25 cellular contexts compared by ENCODE assay signal in the genomic region with DNA sequence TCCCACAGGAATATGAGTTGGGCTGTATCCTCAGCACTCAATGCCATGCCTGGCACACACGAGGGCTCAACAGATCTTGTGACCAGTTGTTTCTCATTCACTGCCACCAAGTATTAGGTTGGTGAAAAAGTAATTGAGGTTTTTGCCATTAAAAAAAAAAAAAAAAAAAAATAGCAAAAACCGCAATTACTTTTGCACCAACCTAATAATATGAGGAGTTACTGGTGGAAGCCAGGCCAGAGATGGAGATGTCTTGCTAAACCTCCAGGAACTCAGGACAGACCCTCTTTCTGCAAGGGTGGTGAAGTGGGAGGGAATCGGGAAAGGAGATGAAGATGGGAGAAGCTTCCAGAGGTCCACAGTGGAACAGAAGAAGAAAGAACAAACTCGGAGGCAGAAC.
"Had no signal": no experiment of that assay in that cellular context is flagged by ENCODE, and none has a peak within 500 bp of the region (broad histone marks: within the 10 kb centered on the region; RNA-seq: fewer than 3 reads in every experiment).

No MANE protein-coding gene starts in this region.

- H3K4me2 ChIP-seq: hepatocyte had no signal

- H3K27me3 ChIP-seq: colonic mucosa, foreskin keratinocyte, gastroesophageal sphincter, heart left ventricle, hepatocyte, left lung had no signal

- H3K27me3 Mint-ChIP-seq: effector memory CD8-positive, alpha-beta T cell had no signal

- H3K36me3 Mint-ChIP-seq: immature natural killer cell, mesothelial cell of epicardium had no signal

- H3K79me2 ChIP-seq: hepatocyte had no signal

- H3K36me3 ChIP-seq: colonic mucosa, gastroesophageal sphincter, heart left ventricle, left lung, lower lobe of right lung had no signal

- H3K27ac Mint-ChIP-seq: dendritic cell treated with granulocyte-macrophage colony-stimulating factor and Interleukin-4, amounts not matched to agents 40 ng/mL and 50 ng/mL, for 4 days; effector memory CD8-positive, alpha-beta T cell; endodermal cell; immature natural killer cell; mesothelial cell of epicardium; naive B cell had no signal

- H3K4me1 Mint-ChIP-seq: immature natural killer cell, mesothelial cell of epicardium had no signal

- H3K27ac ChIP-seq: colonic mucosa, epithelial cell of prostate, foreskin keratinocyte, gastroesophageal sphincter, heart left ventricle, hepatocyte, left lung, lower lobe of right lung had no signal

- DNase-seq: colonic mucosa; cortex of kidney; effector CD8-positive, alpha-beta T cell; effector memory CD8-positive, alpha-beta T cell; endodermal cell; erythroblast; heart left ventricle; hypothalamus; immature natural killer cell; left cardiac atrium; left lung; left ventricle myocardium superior; lower lobe of right lung; mesenchymal stem cell; mucosa of descending colon; naive B cell had no signal

- H3K4me3 Mint-ChIP-seq: dendritic cell treated with granulocyte-macrophage colony-stimulating factor and Interleukin-4, amounts not matched to agents 40 ng/mL and 50 ng/mL, for 4 days; effector memory CD8-positive, alpha-beta T cell; endodermal cell; immature natural killer cell; mesothelial cell of epicardium; naive B cell had no signal

- H3K4me1 ChIP-seq: colonic mucosa, gastroesophageal sphincter, left lung, lower lobe of right lung had no signal

- FAIRE-seq: endometrium, frontal cortex had no signal

- H2AFZ ChIP-seq: hepatocyte had no signal

- H3K4me3 ChIP-seq: colonic mucosa, gastroesophageal sphincter, heart left ventricle, hepatocyte, left lung, lower lobe of right lung, mucosa of descending colon had no signal

- ATAC-seq: effector memory CD8-positive, alpha-beta T cell; esophagus mucosa; gastroesophageal sphincter; heart left ventricle; left cardiac atrium; left lung; left ventricle myocardium superior; lower lobe of right lung; mucosa of descending colon had no signal

- H3K9me3 ChIP-seq: colonic mucosa, lower lobe of right lung, mucosa of descending colon had no signal
